In the genomic region with DNA sequence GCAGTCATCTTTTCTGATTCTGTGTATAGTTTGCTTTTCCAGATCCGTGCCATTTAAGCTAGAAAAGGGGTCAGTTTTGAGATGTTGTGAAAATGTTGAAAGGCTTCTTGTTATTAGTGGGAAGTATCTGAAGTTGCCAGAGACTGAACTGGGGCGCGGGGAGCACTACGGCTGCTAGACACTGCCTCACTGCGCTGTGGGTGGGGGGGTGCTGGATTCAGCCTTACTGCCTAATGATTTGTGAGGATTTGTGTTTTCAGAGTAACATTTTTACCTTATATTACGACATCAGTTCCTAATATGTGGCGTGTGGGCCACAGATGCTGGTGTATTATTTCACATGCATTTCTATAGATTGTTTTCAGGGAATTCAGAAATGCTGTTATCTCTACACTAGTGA, we compare ENCODE assay signal across 1 cellular context.
TF ChIP-seq lines count a peak whose summit lies in the region.

No MANE protein-coding gene starts in this region.

TF ChIP-seq in K562, 482 proteins besides CTCF, POLR2A, EP300 and RAD21:
- TF ChIP-seq, protein P1, sequence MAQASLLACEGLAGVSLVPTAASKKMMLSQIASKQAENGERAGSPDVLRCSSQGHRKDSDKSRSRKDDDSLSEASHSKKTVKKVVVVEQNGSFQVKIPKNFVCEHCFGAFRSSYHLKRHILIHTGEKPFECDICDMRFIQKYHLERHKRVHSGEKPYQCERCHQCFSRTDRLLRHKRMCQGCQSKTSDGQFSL (CRISPR knock-in tag; IDR thresholded peaks at IDR 0.05): peak; percentile 71
- TF ChIP-seq, protein P1 (tag; IDR thresholded peaks at IDR 0.05): 0 out of 4 replicates have a peak, but pooled peaks of 1 of the 2 experiments have one; percentile 7
